15 cellular contexts compared by ENCODE assay signal in genomic region chr15:64249406-64249805, GRCh38.
DNase-seq lines count a peak whose midpoint lies in the region; ATAC-seq, FAIRE-seq and TF ChIP-seq lines count a peak whose summit lies in the region.
"Had no signal": no experiment of that assay in that cellular context is flagged by ENCODE, and none has a peak within 500 bp of the region (broad histone marks: within the 10 kb centered on the region; RNA-seq: fewer than 3 reads in every experiment).

No MANE protein-coding gene starts in this region.

- POLR2A ChIA-PET in HepG2 (lab: Yijun Ruan, JAX): no interaction called here
- POLR2A ChIA-PET in HEK293T (lab: Yijun Ruan, JAX): no interaction called here

- H3K36me3 ChIP-seq in HepG2 (replicated peaks in 1 of 2; ENCODE audit: control insufficient read depth in 1 of 2, insufficient read depth in 2 of 2, low read length in 2 of 2) (peaks cover 0 to 3% of the 10 kb centered on the region in 2 experiments; a peak in 1 of 5 replicates), stomach (no peaks in the 10 kb centered on the region)
- H3K36me3 ChIP-seq: neural progenitor cell had no signal

- peak overlapping the region; percentile 1 for H3K27ac Mint-ChIP-seq in activated CD8-positive, alpha-beta memory T cell treated with anti-CD3 and anti-CD28 coated beads, Interleukin-2, amount 10 ng/mL, durations not matched to agents 7 days and 5 days
- peak overlapping the region; percentile 36 for H3K27ac Mint-ChIP-seq in central memory CD8-positive, alpha-beta T cell (ENCODE audit: low read depth)
- H3K27ac Mint-ChIP-seq: dendritic cell treated with granulocyte-macrophage colony-stimulating factor and Interleukin-4, amounts not matched to agents 40 ng/mL and 50 ng/mL, for 4 days; neural progenitor cell had no signal

- H3K9me3 Mint-ChIP-seq in activated CD8-positive, alpha-beta memory T cell treated with anti-CD3 and anti-CD28 coated beads, Interleukin-2, amount 10 ng/mL, durations not matched to agents 7 days and 5 days (ENCODE audit: low read depth): no peaks in the 10 kb centered on the region
- H3K9me3 Mint-ChIP-seq in central memory CD8-positive, alpha-beta T cell: no peaks in the 10 kb centered on the region
- H3K9me3 Mint-ChIP-seq: dendritic cell treated with granulocyte-macrophage colony-stimulating factor and Interleukin-4, amounts not matched to agents 40 ng/mL and 50 ng/mL, for 4 days; neural progenitor cell had no signal

- H3K4me2 ChIP-seq in HepG2 (ENCODE audit: low read depth, low read length): no peak overlapping the region
- H3K4me2 ChIP-seq: neural progenitor cell had no signal

- TF ChIP-seq POLR2A in HepG2 (IDR thresholded peaks at IDR 0.05; ENCODE audit: insufficient read depth in 1 of 2, low read depth in 2 of 2, low read length in 2 of 2) (no peak), stomach (IDR thresholded peaks at IDR 0.05) (no peak)

- H3K27me3 ChIP-seq in HepG2 (ENCODE audit: control insufficient read depth in 1 of 2, insufficient read depth in 2 of 2, low read length in 2 of 2) (no peaks in the 10 kb centered on the region), stomach (no peaks in the 10 kb centered on the region)
- H3K27me3 ChIP-seq: gastrocnemius medialis, neural progenitor cell had no signal

- no peak for TF ChIP-seq CTCF in HepG2 (CRISPR knock-in tag; IDR thresholded peaks at IDR 0.05)
- no peak for TF ChIP-seq CTCF in stomach (IDR thresholded peaks at IDR 0.05)

- no peak for TF ChIP-seq EP300 in HepG2 (IDR thresholded peaks at IDR 0.05; ENCODE audit: low read depth in 2 of 2, low read length in 2 of 2)
- no peak for TF ChIP-seq EP300 in HepG2 (CRISPR knock-in tag; IDR thresholded peaks at IDR 0.05; ENCODE audit: borderline replicate concordance)
- no peak for TF ChIP-seq EP300 in stomach (IDR thresholded peaks at IDR 0.05)

- H3K36me3 Mint-ChIP-seq in activated CD8-positive, alpha-beta memory T cell treated with anti-CD3 and anti-CD28 coated beads, Interleukin-2, amount 10 ng/mL, durations not matched to agents 7 days and 5 days: peaks cover 25% of the 10 kb centered on the region
- H3K36me3 Mint-ChIP-seq in central memory CD8-positive, alpha-beta T cell (ENCODE audit: insufficient read depth): no peaks in the 10 kb centered on the region

- no peak overlapping the region for H2AFZ ChIP-seq in HepG2 (ENCODE audit: low read length)
- H2AFZ ChIP-seq: neural progenitor cell had no signal

- WGBS in HepG2 (ENCODE audit: low lambda C conversion rate): 81% methylated on average over 3 of the region's 3 CpGs
- 70 to 83% (median 73%) methylated on average over 3 of the region's 3 CpGs for WGBS in stomach, 5 donors

- no peak for TF ChIP-seq RAD21 in HepG2 (CRISPR knock-in tag; IDR thresholded peaks at IDR 0.05)

- intact Hi-C loops in HepG2 (cut with micrococcal nuclease; ENCODE audit: unreplicated experiment) (no loop called here), stomach (cut with DNase I; ENCODE audit: low total_unique reads) (no loop called here)

- no peak overlapping the region for H3K4me3 Mint-ChIP-seq in activated CD8-positive, alpha-beta memory T cell treated with anti-CD3 and anti-CD28 coated beads, Interleukin-2, amount 10 ng/mL, durations not matched to agents 7 days and 5 days
- H3K4me3 Mint-ChIP-seq in central memory CD8-positive, alpha-beta T cell: no peak overlapping the region
- H3K4me3 Mint-ChIP-seq: dendritic cell treated with granulocyte-macrophage colony-stimulating factor and Interleukin-4, amounts not matched to agents 40 ng/mL and 50 ng/mL, for 4 days; neural progenitor cell had no signal

- peaks cover 59% of the 10 kb centered on the region for H3K4me1 Mint-ChIP-seq in activated CD8-positive, alpha-beta memory T cell treated with anti-CD3 and anti-CD28 coated beads, Interleukin-2, amount 10 ng/mL, durations not matched to agents 7 days and 5 days
- H3K4me1 Mint-ChIP-seq in central memory CD8-positive, alpha-beta T cell: peaks cover 40% of the 10 kb centered on the region

- no peak for FAIRE-seq in HepG2 (lab: Jason Lieb, UNC)
- FAIRE-seq: small intestine had no signal

- H3K4me3 ChIP-seq in HepG2 (replicated peaks in 1 of 3; ENCODE audit: insufficient read depth in 1 of 3, low read depth in 2 of 3, low read length in 3 of 3) (no peak overlapping the region), stomach (no peak overlapping the region)
- H3K4me3 ChIP-seq: gastrocnemius medialis, neural progenitor cell had no signal

- peak overlapping the region; percentile 84 for H3K27ac ChIP-seq in HepG2 (ENCODE audit: extremely low read length, insufficient read depth, low read length)
- peak overlapping the region in 2 of 5 donors; percentile 0 to 39 for H3K27ac ChIP-seq in stomach
- H3K27ac ChIP-seq: gastrocnemius medialis, neural progenitor cell had no signal

- ATAC-seq in activated CD8-positive, alpha-beta memory T cell treated with anti-CD3 and anti-CD28 coated beads, Interleukin-2, amount 10 ng/mL, durations not matched to agents 7 days and 5 days: no peak
- ATAC-seq in central memory CD8-positive, alpha-beta T cell (replicated peaks; ENCODE audit: extremely low read depth, poor library complexity, severe bottlenecking): no peak
- ATAC-seq in HepG2: no peak; the same call in 2 of the 3 replicates
- ATAC-seq in HG03354 (IDR thresholded peaks at IDR 0.05; ENCODE audit: poor library complexity, severe bottlenecking, unreplicated experiment): no peak
- ATAC-seq: gastrocnemius medialis had no signal

- CTCF ChIA-PET in activated CD8-positive, alpha-beta memory T cell treated with anti-CD3 and anti-CD28 coated beads, Interleukin-2, amount 10 ng/mL, durations not matched to agents 7 days and 5 days (lab: Charles Lee): no interaction called here
- CTCF ChIA-PET in HepG2 (lab: Yijun Ruan, JAX; ENCODE audit: low intra/inter-chr PET ratio, low total read pairs): no interaction called here
- CTCF ChIA-PET in HEK293T (lab: Yijun Ruan, JAX): no interaction called here

- no peak for DNase-seq in activated CD8-positive, alpha-beta memory T cell treated with anti-CD3 and anti-CD28 coated beads, Interleukin-2, amount 10 ng/mL, durations not matched to agents 7 days and 5 days
- DNase-seq in activated CD8-positive, alpha-beta memory T cell treated with anti-CD3 and anti-CD28 coated beads for 24 hours: no peak
- no peak for DNase-seq in central memory CD8-positive, alpha-beta T cell (ENCODE audit: low spot score in 2 of 2)
- DNase-seq in HepG2 (ENCODE audit: low spot score): no peak
- no peak for DNase-seq in HEK293T (ENCODE audit: extremely low spot score)
- DNase-seq in midbrain (lab: John Stamatoyannopoulos, UW): no peak
- no peak for DNase-seq in stomach
- DNase-seq: ACHN; activated CD8-positive, alpha-beta memory T cell treated with anti-CD3 and anti-CD28 coated beads, Interleukin-2, amount 50 U/mL, for 4 hours; DMS153; gastrocnemius medialis had no signal

- H3K4me1 ChIP-seq in HepG2 (ENCODE audit: insufficient read depth, low read length) (peaks cover 52% of the 10 kb centered on the region), stomach (peaks cover 21 to 53% (median 40%) of the 10 kb centered on the region in 4 donors)
- H3K4me1 ChIP-seq: neural progenitor cell had no signal

- in situ Hi-C loops in HepG2 (cut with HindIII; ENCODE audit: extremely low pct_ligation_motif_present, low pct_unique_long_range_greater_than_20kb): no loop called here

- H4K20me1 ChIP-seq in HepG2 (ENCODE audit: insufficient read depth, low read length): no peaks in the 10 kb centered on the region

- no peaks in the 10 kb centered on the region for H3K9me3 ChIP-seq in HepG2 (ENCODE audit: low read length)
- no peaks in the 10 kb centered on the region for H3K9me3 ChIP-seq in stomach
- H3K9me3 ChIP-seq: gastrocnemius medialis had no signal

- H3K9ac ChIP-seq in HepG2 (ENCODE audit: insufficient read depth, low read depth, low read length): no peak overlapping the region
- H3K9ac ChIP-seq: neural progenitor cell had no signal

- no TSS peak for BruUV-seq in HepG2 (replicated peaks; lab: Mats Ljungman, UMichigan)

- peaks cover 9% of the 10 kb centered on the region for H3K79me2 ChIP-seq in HepG2 (ENCODE audit: insufficient read depth, low read length)

- no peaks in the 10 kb centered on the region for H3K27me3 Mint-ChIP-seq in activated CD8-positive, alpha-beta memory T cell treated with anti-CD3 and anti-CD28 coated beads, Interleukin-2, amount 10 ng/mL, durations not matched to agents 7 days and 5 days
- H3K27me3 Mint-ChIP-seq in central memory CD8-positive, alpha-beta T cell: no peaks in the 10 kb centered on the region
- H3K27me3 Mint-ChIP-seq: dendritic cell treated with granulocyte-macrophage colony-stimulating factor and Interleukin-4, amounts not matched to agents 40 ng/mL and 50 ng/mL, for 4 days had no signal

TF ChIP-seq in HepG2, 621 proteins besides CTCF, POLR2A, EP300 and RAD21:
- TF ChIP-seq KAT2B (IDR thresholded peaks at IDR 0.05; ENCODE audit: borderline replicate concordance, low read depth, low read length) (no peak), ZNF317 (CRISPR knock-in tag; IDR thresholded peaks at IDR 0.05) (peak; percentile 26; the same call in 1 of the 2 replicates)

TF ChIP-seq in HEK293T, 16 proteins besides CTCF, POLR2A, EP300 and RAD21:
- TF ChIP-seq SP1 (IDR thresholded peaks at IDR 0.05) (no peak), SUZ12 (IDR thresholded peaks at IDR 0.05) (no peak), PKNOX1 (IDR thresholded peaks at IDR 0.05) (no peak), L3MBTL2 (conservative IDR thresholded peaks at IDR 0.05) (no peak), ARNT (IDR thresholded peaks at IDR 0.05) (no peak), CTBP1 (IDR thresholded peaks at IDR 0.05; ENCODE audit: borderline replicate concordance) (no peak), HDGF (IDR thresholded peaks at IDR 0.05; ENCODE audit: borderline replicate concordance) (no peak), LEF1 (IDR thresholded peaks at IDR 0.05; ENCODE audit: borderline replicate concordance) (no peak), BHLHE40 (IDR thresholded peaks at IDR 0.05; ENCODE audit: borderline replicate concordance) (no peak), ZNF384 (IDR thresholded peaks at IDR 0.05) (no peak), FOXM1 (IDR thresholded peaks at IDR 0.05; ENCODE audit: borderline replicate concordance) (no peak), NFRKB (IDR thresholded peaks at IDR 0.05) (no peak), FOXK2 (IDR thresholded peaks at IDR 0.05) (no peak), TARDBP (IDR thresholded peaks at IDR 0.05) (no peak), FOXA1 (IDR thresholded peaks at IDR 0.05) (no peak), ELF4 (IDR thresholded peaks at IDR 0.05) (no peak)
